In the genomic region with DNA sequence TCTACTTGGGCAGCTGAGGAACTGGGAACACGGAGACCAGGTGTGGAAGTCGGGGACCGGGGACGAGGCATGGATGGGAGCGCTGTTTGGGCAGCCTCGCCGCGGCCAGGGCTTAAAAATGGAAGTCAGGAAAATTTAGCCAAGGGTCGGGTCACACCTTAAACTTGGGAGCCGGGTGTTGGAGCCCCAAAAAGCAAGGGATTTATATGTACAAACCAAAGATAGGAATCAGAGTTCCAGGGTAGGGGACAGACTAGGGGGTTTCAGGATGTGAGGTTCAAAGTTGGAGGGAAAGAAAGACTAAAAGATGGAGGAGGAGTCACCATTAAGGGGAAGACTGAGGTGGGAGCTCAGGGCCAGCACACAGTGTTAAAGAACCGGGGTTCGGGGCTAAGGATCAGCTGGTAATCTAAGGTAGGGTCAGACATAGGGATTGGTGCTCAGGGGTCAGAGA, we compare ENCODE assay signal across 10 cellular contexts. TPM values are rescaled to one million over a fixed set of nuclear protein-coding genes. Genes with fewer than 3 reads are reported as not detected.
DNase-seq lines count a peak whose midpoint lies in the region; ATAC-seq, FAIRE-seq and TF ChIP-seq lines count a peak whose summit lies in the region.
"Had no signal": no experiment of that assay in that cellular context is flagged by ENCODE, and none has a peak within 500 bp of the region (broad histone marks: within the 10 kb centered on the region; RNA-seq: fewer than 3 reads in every experiment).

No MANE protein-coding gene starts in this region.

- peak overlapping the region; percentile 47 for H3K4me3 Mint-ChIP-seq in chondrocyte (ENCODE audit: unreplicated experiment)

- H3K4me3 ChIP-seq in A549 (peak overlapping the region; percentile 71), HCT116 (replicated peaks in 1 of 2; ENCODE audit: low read depth in 1 of 2, low read length in 2 of 2) (peak overlapping the region; percentile 91 to 93), mucosa of rectum (ENCODE audit: low read length in 2 of 2) (peak overlapping the region; percentile 80 to 82), SJCRH30 (no peak overlapping the region; the same call in 1 of the 2 replicates)

- H3K4me1 Mint-ChIP-seq in chondrocyte (ENCODE audit: low read depth) = peaks cover 23% of the 10 kb centered on the region

- H3K4me2 ChIP-seq in A549 (peak overlapping the region; percentile 89), HCT116 (ENCODE audit: low read length) (peak overlapping the region; percentile 81)

- H2AFZ ChIP-seq in HCT116 (ENCODE audit: low read depth, low read length, poor library complexity, severe bottlenecking) = no peak overlapping the region

- no peaks in the 10 kb centered on the region for H4K20me1 ChIP-seq in HCT116 (ENCODE audit: insufficient read depth)

- no peak for ATAC-seq in A549
- no peak for ATAC-seq in HCT116

- RAD21 ChIA-PET in HCT116 (lab: Charles Lee; ENCODE audit: low non-redundant PET in 1 of 2, low total read pairs in 2 of 2, uncharacterized antibody in 2 of 2, unreplicated experiment in 2 of 2) = interaction anchor here (0.7 to 1.3 kb wide), 3 partner anchors 16 to 48 kb away, joined by 4 read pairs; no protein-coding TSS in a partner anchor

- peak overlapping the region; percentile 66 for H3K9ac ChIP-seq in HCT116 (ENCODE audit: low read length)
- peak overlapping the region; percentile 75 to 86 for H3K9ac ChIP-seq in mucosa of rectum (ENCODE audit: low read depth in 1 of 2, low read length in 2 of 2)

- no peak for FAIRE-seq in A549 (lab: Jason Lieb, UNC)
- FAIRE-seq: bronchial epithelial cell, GM18507 had no signal

- CTCF ChIA-PET in A549 (lab: Yijun Ruan, JAX) = interaction anchor here (0.6 to 11.3 kb wide), 33 partner anchors 8 to 531 kb away, joined by 3 to 315 read pairs (median 6); a partner anchor contains a TSS
- CTCF ChIA-PET in HCT116 (lab: Charles Lee) = interaction anchor here (0.7 to 3.6 kb wide), 12 partner anchors 16 to 213 kb away, joined by 3 to 45 read pairs (median 6); a partner anchor contains a TSS
- CTCF ChIA-PET in RWPE1 (lab: Yijun Ruan, JAX) = interaction anchor here (0.5 to 1.7 kb wide), 6 partner anchors 18 to 146 kb away, joined by 3 to 8 read pairs (median 4); no protein-coding TSS in a partner anchor

- peaks cover 26% of the 10 kb centered on the region for H3K27me3 Mint-ChIP-seq in chondrocyte (ENCODE audit: low read depth)

- peaks cover 6% of the 10 kb centered on the region in 2 experiments; a peak in 2 of 4 replicates for H3K36me3 ChIP-seq in HCT116 (ENCODE audit: control insufficient read depth in 1 of 2, insufficient read depth in 2 of 2, low read length in 2 of 2)
- peaks cover 0 to under 1% of the 10 kb centered on the region in 2 donors for H3K36me3 ChIP-seq in mucosa of rectum (ENCODE audit: control insufficient read depth in 2 of 2, insufficient read depth in 2 of 2, low read length in 2 of 2)
- H3K36me3 ChIP-seq in SJCRH30 = peaks cover 8% of the 10 kb centered on the region

- H3K27ac ChIP-seq in A549 (peak overlapping the region; percentile 74 to 88), HCT116 (ENCODE audit: low read depth, low read length) (peak overlapping the region; percentile 61; the same call in 1 of the 2 replicates), mucosa of rectum (ENCODE audit: low read depth in 2 of 2, low read length in 2 of 2) (peak overlapping the region; percentile 82 to 89), RWPE1 (no peak overlapping the region), SJCRH30 (no peak overlapping the region)

- no peak for DNase-seq in A549 (ENCODE audit: low read depth in 1 of 2, low spot score in 1 of 2)
- DNase-seq in HCT116 (ENCODE audit: low read depth, low spot score) = no peak
- no peak for DNase-seq in chondrocyte (ENCODE audit: low spot score)
- no peak for DNase-seq in inferior parietal cortex (ENCODE audit: extremely low spot score)
- no peak for DNase-seq in RWPE1 (ENCODE audit: low spot score)
- no peak for DNase-seq in DMS153 (lab: John Stamatoyannopoulos, UW)
- no peak for DNase-seq in SJCRH30

- H3K27me3 ChIP-seq in HCT116 (ENCODE audit: insufficient read depth, low read length) (no peaks in the 10 kb centered on the region), mucosa of rectum (ENCODE audit: control insufficient read depth in 2 of 2, insufficient read depth in 2 of 2, low read length in 2 of 2) (no peaks in the 10 kb centered on the region), SJCRH30 (peaks cover 20% of the 10 kb centered on the region)

- no peak for TF ChIP-seq EP300 in A549 (IDR thresholded peaks at IDR 0.05)

- peak overlapping the region; percentile 17 for H3K27ac Mint-ChIP-seq in chondrocyte (ENCODE audit: unreplicated experiment)

- peaks cover 33% of the 10 kb centered on the region for H3K79me2 ChIP-seq in HCT116 (ENCODE audit: insufficient read depth, low read length)

- BruUV-seq in HCT116 (replicated peaks; lab: Mats Ljungman, UMichigan) = no TSS peak

- TF ChIP-seq CTCF in A549 (IDR thresholded peaks at IDR 0.05) (no peak), HCT116 (IDR thresholded peaks at IDR 0.05 in 2 of 3, conservative IDR thresholded peaks at IDR 0.05 in 1 of 3; ENCODE audit: borderline replicate concordance in 1 of 3, insufficient read depth in 1 of 3, low read depth in 2 of 3, low read length in 2 of 3) (no peak), chondrocyte (IDR thresholded peaks at IDR 0.05) (no peak), RWPE1 (conservative IDR thresholded peaks at IDR 0.05; ENCODE audit: low read depth) (no peak)

- WGBS in A549 (ENCODE audit: missing lambda C conversion rate) = 83% methylated on average over 12 of the region's 12 CpGs

- intact Hi-C loops in HCT116 (cut with micrococcal nuclease) = loop anchor here (1.0 kb wide), 1 partner anchor 19 kb away; no protein-coding TSS in a partner anchor

- no peaks in the 10 kb centered on the region for H3K9me2 ChIP-seq in HCT116 (ENCODE audit: insufficient read depth)

- no peaks in the 10 kb centered on the region for H3K9me3 ChIP-seq in A549
- H3K9me3 ChIP-seq in HCT116 (ENCODE audit: control insufficient read depth in 1 of 2, insufficient read depth in 1 of 2, low read depth in 1 of 2, low read length in 2 of 2) = no peaks in the 10 kb centered on the region
- no peaks in the 10 kb centered on the region for H3K9me3 ChIP-seq in mucosa of rectum (ENCODE audit: control insufficient read depth in 2 of 2, low read length in 2 of 2)
- H3K9me3 ChIP-seq in SJCRH30 (replicated peaks) = no peaks in the 10 kb centered on the region

- no peaks in the 10 kb centered on the region for H3K9me3 Mint-ChIP-seq in chondrocyte (ENCODE audit: low read depth)

- H3K4me1 ChIP-seq in A549 (peaks cover 25% of the 10 kb centered on the region), HCT116 (ENCODE audit: control insufficient read depth in 1 of 2, insufficient read depth in 2 of 2, low read length in 2 of 2) (peaks cover 11 to 35% of the 10 kb centered on the region in 2 experiments), mucosa of rectum (ENCODE audit: control insufficient read depth in 2 of 2, insufficient read depth in 2 of 2, low read length in 2 of 2) (peaks cover 15 to 20% of the 10 kb centered on the region in 2 donors), SJCRH30 (no peaks in the 10 kb centered on the region; the same call in 1 of the 2 replicates)

- TF ChIP-seq RAD21 in A549 (conservative IDR thresholded peaks at IDR 0.05 in 1 of 2, IDR thresholded peaks at IDR 0.05 in 1 of 2) (no peak), HCT116 (IDR thresholded peaks at IDR 0.05; ENCODE audit: low read depth) (no peak)

- no peak for TF ChIP-seq POLR2A in A549 (IDR thresholded peaks at IDR 0.05; ENCODE audit: low read length)
- no peak for TF ChIP-seq POLR2A in HCT116 (IDR thresholded peaks at IDR 0.05; ENCODE audit: borderline replicate concordance, extremely low read depth, insufficient read depth, insufficient read length)

- POLR2A ChIA-PET in A549 (lab: Yijun Ruan, JAX) = interaction anchor here (0.5 to 2.7 kb wide), 5 partner anchors 16 to 435 kb away, joined by 3 to 30 read pairs (median 5); a partner anchor contains a TSS
- POLR2A ChIA-PET in HCT116 (lab: Charles Lee) = interaction anchor here (1.3 to 2.9 kb wide), 4 partner anchors 8 to 155 kb away, joined by 3 to 24 read pairs (median 8); a partner anchor contains a TSS
- POLR2A ChIA-PET in RWPE1 (lab: Yijun Ruan, JAX; ENCODE audit: low non-redundant PET) = no interaction called here

- peaks cover 3% of the 10 kb centered on the region for H3K36me3 Mint-ChIP-seq in chondrocyte (ENCODE audit: low read depth)

RNA-seq across cellular contexts. Expression of a gene that starts 0.5 kb away (rescaled TPM):
- 5.3 and 6.5 TPM in 2 replicates for polyA plus RNA-seq in A549 (2011; rRNA removed)
- 0.90 and 0.98 TPM in 2 replicates for polyA plus RNA-seq in A549 (2012; cell fraction: cytosol; rRNA removed)
- polyA plus RNA-seq in A549 (2012; cell fraction: nucleus; rRNA removed) = 0.74 and 0.77 TPM in 2 replicates
- 1.2 to 1.6 TPM (median 1.3 TPM) in 3 replicates for polyA plus RNA-seq in A549 (2017; fragmentation: RNase III; extraction: RNeasy Plus Mini Kit Qiagen cat#74134 plus additional on column Dnase treatment)
- 6.0 and 6.6 TPM in 2 replicates for polyA minus RNA-seq in A549 (2011; rRNA and poly(A)+ RNA removed)
- total RNA-seq in HCT116 (2021; ENCODE audit: unreplicated experiment) = 5.8 TPM
- 6.5 and 7.2 TPM in 2 replicates for polyA plus RNA-seq in HCT116 (2012)
- not detected in 3 replicates for total RNA-seq in chondrocyte
- 0.45 and 0.53 TPM in 2 replicates for total RNA-seq in SJCRH30 (2014; rRNA removed; shearing (Covaris generic))
- total RNA-seq: bronchial epithelial cell had no signal

RNA-seq across cellular contexts. Expression of a gene that starts 1.7 kb away (rescaled TPM):
- 92.6 and 105 TPM in 2 replicates for polyA plus RNA-seq in A549 (2011; rRNA removed)
- 102 and 122 TPM in 2 replicates for polyA plus RNA-seq in A549 (2012; cell fraction: cytosol; rRNA removed)
- polyA plus RNA-seq in A549 (2012; cell fraction: nucleus; rRNA removed) = 262 and 328 TPM in 2 replicates
- 57.8 to 61.9 TPM (median 58.1 TPM) in 3 replicates for polyA plus RNA-seq in A549 (2017; fragmentation: RNase III; extraction: RNeasy Plus Mini Kit Qiagen cat#74134 plus additional on column Dnase treatment)
- 125 and 128 TPM in 2 replicates for polyA minus RNA-seq in A549 (2011; rRNA and poly(A)+ RNA removed)
- 117 TPM for total RNA-seq in HCT116 (2021; ENCODE audit: unreplicated experiment)
- polyA plus RNA-seq in HCT116 (2012) = 97.3 and 102 TPM in 2 replicates
- 56.5 to 63.3 TPM (median 58.0 TPM) in 3 replicates for total RNA-seq in chondrocyte
- total RNA-seq in SJCRH30 (2014; rRNA removed; shearing (Covaris generic)) = 25.6 and 32.6 TPM in 2 replicates

RNA-seq across cellular contexts. Expression of a gene that starts 21.3 kb away (rescaled TPM):
- polyA plus RNA-seq in A549 (2011; rRNA removed) (9.5 and 10.9 TPM in 2 replicates), A549 (2017; fragmentation: RNase III; extraction: RNeasy Plus Mini Kit Qiagen cat#74134 plus additional on column Dnase treatment) (20.1 to 23.1 TPM (median 21.3 TPM) in 3 replicates)
- 17.2 and 27.7 TPM in 2 replicates for polyA plus RNA-seq in A549 (2012; cell fraction: cytosol; rRNA removed)
- polyA plus RNA-seq in A549 (2012; cell fraction: nucleus; rRNA removed) = 17.1 and 29.4 TPM in 2 replicates
- 10.2 and 13.7 TPM in 2 replicates for polyA minus RNA-seq in A549 (2011; rRNA and poly(A)+ RNA removed)
- total RNA-seq in HCT116 (2021; ENCODE audit: unreplicated experiment) (33.9 TPM), chondrocyte (24.9 to 30.5 TPM (median 28.6 TPM) in 3 replicates)
- 18.9 and 19.0 TPM in 2 replicates for polyA plus RNA-seq in HCT116 (2012)
- total RNA-seq in SJCRH30 (2014; rRNA removed; shearing (Covaris generic)) = 31.0 and 31.4 TPM in 2 replicates

RNA-seq across cellular contexts. Expression of a gene that starts 37.8 kb away (rescaled TPM):
- polyA plus RNA-seq in A549 (2011; rRNA removed) = 2.1 and 3.4 TPM in 2 replicates
- polyA plus RNA-seq in A549 (2012; cell fraction: cytosol; rRNA removed) = 6.2 and 8.9 TPM in 2 replicates
- 10.0 and 12.8 TPM in 2 replicates for polyA plus RNA-seq in A549 (2012; cell fraction: nucleus; rRNA removed)
- polyA plus RNA-seq in A549 (2017; fragmentation: RNase III; extraction: RNeasy Plus Mini Kit Qiagen cat#74134 plus additional on column Dnase treatment) = 7.9 to 10.6 TPM (median 10.5 TPM) in 3 replicates
- polyA minus RNA-seq in A549 (2011; rRNA and poly(A)+ RNA removed) = 1.6 and 2.8 TPM in 2 replicates
- total RNA-seq in HCT116 (2021; ENCODE audit: unreplicated experiment) = 10.8 TPM
- 4.9 and 5.7 TPM in 2 replicates for polyA plus RNA-seq in HCT116 (2012)
- 11.9 to 13.1 TPM (median 12.5 TPM) in 3 replicates for total RNA-seq in chondrocyte
- total RNA-seq in SJCRH30 (2014; rRNA removed; shearing (Covaris generic)) = 1.8 and 2.5 TPM in 2 replicates

RNA-seq across cellular contexts. Expression of a gene that starts 49.5 kb away (rescaled TPM):
- polyA plus RNA-seq in A549 (2011; rRNA removed) (0.04 TPM in 1 of 2 replicates, not detected in the other), A549 (2017; fragmentation: RNase III; extraction: RNeasy Plus Mini Kit Qiagen cat#74134 plus additional on column Dnase treatment) (0.04 TPM in 1 of 3 replicates, not detected in the others)
- 0.03 TPM in 1 of 2 replicates, not detected in the other for polyA plus RNA-seq in A549 (2012; cell fraction: cytosol; rRNA removed)
- polyA plus RNA-seq in A549 (2012; cell fraction: nucleus; rRNA removed) = 0.09 and 0.13 TPM in 2 replicates
- 0.24 TPM in 1 of 2 replicates, not detected in the other for polyA minus RNA-seq in A549 (2011; rRNA and poly(A)+ RNA removed)
- total RNA-seq in HCT116 (2021; ENCODE audit: unreplicated experiment) (0.57 TPM), chondrocyte (0.15 TPM in 1 of 3 replicates, not detected in the others)
- polyA plus RNA-seq in HCT116 (2012) = not detected in 2 replicates
- 0.22 TPM in 1 of 2 replicates, not detected in the other for total RNA-seq in SJCRH30 (2014; rRNA removed; shearing (Covaris generic))
- total RNA-seq: bronchial epithelial cell had no signal

Comparison
In these comparisons a context has a peak if more than half of its experiments do, and no peak if none do; other contexts are left out.
1. H3K27ac ChIP-seq: peak in A549 (2 of 2), HCT116 (single experiment) and mucosa of rectum (2 of 2); none in RWPE1 (single experiment) and SJCRH30 (single experiment).